Comparison of ENCODE assay signal across 8 cellular contexts in genomic region chr2:61534926-61535325, GRCh38. TPM values are rescaled to one million over a fixed set of nuclear protein-coding genes. Genes with fewer than 3 reads are reported as not detected.
DNase-seq lines count a peak whose midpoint lies in the region; ATAC-seq and TF ChIP-seq lines count a peak whose summit lies in the region.

No MANE protein-coding gene starts in this region.

- intact Hi-C loops in CD14-positive monocyte (cut with micrococcal nuclease) = loop anchor here (5.0 to 10.0 kb wide), 7 partner anchors 63 to 1000 kb away; partner anchors contain the start of genes B3GNT2 (in 1 of the 2), FAM161A (in 1 of the 2) and USP34 (in 1 of the 2)

- peak overlapping the region; percentile 77 for H3K4me2 ChIP-seq in Karpas-422 (ENCODE audit: low read depth, low read length, poor library complexity, severe bottlenecking)

- H2AFZ ChIP-seq in Karpas-422 (ENCODE audit: low read length) = no peak overlapping the region

- peaks cover 43% of the 10 kb centered on the region; the same call in 1 of the 2 replicates for H3K36me3 ChIP-seq in Karpas-422 (ENCODE audit: insufficient read depth, low read length)

- H3K4me1 Mint-ChIP-seq in CD14-positive monocyte (peaks cover 31% of the 10 kb centered on the region), chondrocyte (ENCODE audit: low read depth) (peaks cover 43% of the 10 kb centered on the region), nephron (peaks cover 39% of the 10 kb centered on the region)

- H3K36me3 Mint-ChIP-seq in CD14-positive monocyte (peaks cover 5 to 15% of the 10 kb centered on the region in 2 donors), chondrocyte (ENCODE audit: low read depth) (peaks cover 5% of the 10 kb centered on the region), nephron (ENCODE audit: low read depth) (peaks cover 30% of the 10 kb centered on the region)

- no peaks in the 10 kb centered on the region for H3K27me3 ChIP-seq in Karpas-422 (ENCODE audit: low read length)

- ATAC-seq in GM21360 (IDR thresholded peaks at IDR 0.05; ENCODE audit: unreplicated experiment) (no peak), GM18909 (IDR thresholded peaks at IDR 0.05; ENCODE audit: poor library complexity, unreplicated experiment) (no peak), GM18502 (IDR thresholded peaks at IDR 0.05; ENCODE audit: poor library complexity, unreplicated experiment) (no peak)

- H3K27ac Mint-ChIP-seq in CD14-positive monocyte = peak overlapping the region in 3 of 7 donors; percentile 15 to 50 (median 32)
- peak overlapping the region; percentile 93 for H3K27ac Mint-ChIP-seq in chondrocyte (ENCODE audit: unreplicated experiment)
- H3K27ac Mint-ChIP-seq in nephron = peak overlapping the region; percentile 76 to 99 (median 97)

- DNase-seq in CD14-positive monocyte (ENCODE audit: low spot score) (no peak), Karpas-422 (no peak), chondrocyte (ENCODE audit: low spot score) (no peak)
- DNase-seq in effector CD8-positive, alpha-beta T cell (lab: John Stamatoyannopoulos, UW) = no peak

- H3K27me3 Mint-ChIP-seq in CD14-positive monocyte (ENCODE audit: low read depth in 3 of 3) (peaks cover 0 to 2% (median 0%) of the 10 kb centered on the region in 3 donors), chondrocyte (ENCODE audit: low read depth) (no peaks in the 10 kb centered on the region), nephron (ENCODE audit: low read depth) (no peaks in the 10 kb centered on the region)

- peaks cover 81% of the 10 kb centered on the region for H3K79me2 ChIP-seq in Karpas-422 (ENCODE audit: low read length)

- H3K4me3 Mint-ChIP-seq in CD14-positive monocyte (peak overlapping the region; percentile 39 to 93), chondrocyte (ENCODE audit: unreplicated experiment) (peak overlapping the region; percentile 87), nephron (peak overlapping the region; percentile 92 to 99 (median 97))

- H3K9me3 ChIP-seq in Karpas-422 (ENCODE audit: low read length) = no peaks in the 10 kb centered on the region

- TF ChIP-seq CTCF in CD14-positive monocyte (IDR thresholded peaks at IDR 0.05) (no peak), chondrocyte (IDR thresholded peaks at IDR 0.05) (no peak), nephron (IDR thresholded peaks at IDR 0.05; ENCODE audit: unreplicated experiment in 3 of 3) (no peak)

- peak overlapping the region; percentile 88 for H3K27ac ChIP-seq in Karpas-422 (ENCODE audit: low read length)

- H3K4me3 ChIP-seq in Karpas-422 (ENCODE audit: low read length) = peak overlapping the region; percentile 79

- no peaks in the 10 kb centered on the region for H3K9me3 Mint-ChIP-seq in CD14-positive monocyte
- no peaks in the 10 kb centered on the region for H3K9me3 Mint-ChIP-seq in chondrocyte (ENCODE audit: low read depth)
- H3K9me3 Mint-ChIP-seq in nephron = peaks cover 2% of the 10 kb centered on the region

- no peaks in the 10 kb centered on the region for H3K9me2 ChIP-seq in Karpas-422 (replicated peaks; ENCODE audit: insufficient read depth, low read length)

- peak overlapping the region; percentile 94 for H3K9ac ChIP-seq in Karpas-422 (ENCODE audit: low read length)

- H4K20me1 ChIP-seq in Karpas-422 (ENCODE audit: insufficient read depth, low read depth, low read length) = peaks cover 60% of the 10 kb centered on the region

- H3K4me1 ChIP-seq in Karpas-422 (ENCODE audit: low read length) = peaks cover 64% of the 10 kb centered on the region

RNA-seq across cellular contexts. Expression of gene XPO1, which starts 3.2 kb away (rescaled TPM):
- polyA plus RNA-seq in CD14-positive monocyte = 10 to 100 TPM; 19.0 to 20.9 TPM
- total RNA-seq in Karpas-422 (2014; rRNA removed; shearing (Covaris generic); ENCODE audit: low replicate concordance) = 181 and 251 TPM in 2 replicates
- total RNA-seq in chondrocyte = 89.8 to 121 TPM (median 93.0 TPM) in 3 replicates
